8 cellular contexts compared by ENCODE assay signal in the genomic region with DNA sequence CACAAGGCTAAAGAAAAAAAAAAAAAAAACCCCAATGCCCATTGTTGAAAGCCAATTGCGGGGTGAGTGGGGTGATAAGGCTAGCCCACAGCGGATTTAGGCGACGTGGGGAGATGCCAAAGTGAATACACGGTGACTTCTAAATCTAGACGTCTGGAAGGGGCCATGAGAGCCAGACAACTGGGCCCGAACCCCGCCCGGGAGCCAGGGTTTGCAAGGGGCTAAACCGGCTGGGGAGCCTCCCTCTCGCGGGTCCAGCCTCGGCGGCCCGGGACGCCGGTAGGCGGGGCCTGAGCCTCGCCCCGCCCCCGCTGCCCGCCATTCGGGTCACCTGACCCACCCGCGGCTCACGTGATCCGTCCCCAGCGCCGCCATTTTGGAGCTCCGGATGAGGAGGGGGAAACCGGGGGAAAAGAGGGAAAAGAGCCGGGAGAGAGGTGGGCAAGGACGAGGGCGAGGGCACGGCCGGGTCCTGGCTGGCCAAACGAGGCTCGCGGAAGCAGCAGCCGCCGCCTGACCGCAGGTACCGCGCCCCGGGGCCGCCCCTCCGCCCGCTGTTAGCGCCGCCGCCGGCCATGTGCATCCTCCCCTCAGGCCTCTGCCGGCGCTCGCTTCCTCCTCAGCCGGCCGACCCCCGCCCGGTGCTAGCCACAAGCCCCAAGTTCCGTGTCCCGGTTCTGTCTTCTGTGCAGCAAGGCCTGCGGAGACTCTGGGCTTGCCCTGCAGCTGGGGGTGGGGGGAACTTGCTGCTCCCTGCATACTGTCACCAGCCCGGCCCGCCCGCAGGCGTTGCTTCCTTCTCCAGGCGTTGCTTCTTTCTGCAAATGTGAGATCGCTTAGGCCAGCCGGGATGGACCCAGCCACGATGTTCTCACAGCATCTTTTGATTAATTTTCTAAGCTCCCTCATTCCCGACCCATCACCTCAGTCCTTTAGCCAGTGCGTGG. TPM values are rescaled to one million over a fixed set of nuclear protein-coding genes. Genes with fewer than 3 reads are reported as not detected.
A peak's percentile ranks its signal among the peaks of the same experiment; 100 is the strongest.
DNase-seq lines count a peak whose midpoint lies in the region; ATAC-seq and TF ChIP-seq lines count a peak whose summit lies in the region.

ZNF507 (plus strand) TSS at position 350 of the 947 bp plus-strand sequence. CDS start 7,221 bp downstream, outside the sequence.

- H3K4me3 ChIP-seq in dorsolateral prefrontal cortex (peak within 1 kb of the TSS; percentile 71 to 99 (median 90)), lower leg skin (ENCODE audit: low read depth, poor library complexity, severe bottlenecking) (peak within 1 kb of the TSS; percentile 77)

- no peak for TF ChIP-seq POLR2A in lower leg skin (IDR thresholded peaks at IDR 0.05)

- intact Hi-C loops in CD14-positive monocyte (cut with micrococcal nuclease): no loop called here
- intact Hi-C loops in dorsolateral prefrontal cortex (cut with DNase I): loop anchor here (2.0 to 5.0 kb wide), 3 partner anchors 61 to 237 kb away; partner anchors contain the start of genes DPY19L3 (in 1 of the 2) and PDCD5 (in 1 of the 2)
- intact Hi-C loops in lower leg skin (cut with DNase I; ENCODE audit: low total_unique reads): no loop called here

- H3K27ac Mint-ChIP-seq in CD14-positive monocyte: peak within 1 kb of the TSS in 1 of 7 donors; percentile 60

- no peaks in the 10 kb centered on the region for H3K27me3 ChIP-seq in dorsolateral prefrontal cortex

- H3K4me1 Mint-ChIP-seq in CD14-positive monocyte: peaks cover 15% of the 10 kb centered on the region

- peaks cover 6 to 13% of the 10 kb centered on the region in 2 donors for H3K36me3 Mint-ChIP-seq in CD14-positive monocyte

- WGBS in lower leg skin, 2 donors: 4 to 6% methylated on average over 46 to 57 of the region's 72 CpGs

- peak within 1 kb of the TSS in 58 of 59 donors; percentile 1 to 95 (median 88) for H3K27ac ChIP-seq in dorsolateral prefrontal cortex

- H3K9me3 Mint-ChIP-seq in CD14-positive monocyte: peaks cover 6 to 37% (median 22%) of the 10 kb centered on the region in 7 donors

- peak; percentile 62 for DNase-seq in CD14-positive monocyte (ENCODE audit: low spot score)
- peak; percentile 79 for DNase-seq in NCI-H526 treated with DMSO at 0.1 percent for 48 hours (lab: John Stamatoyannopoulos, UW)
- peak; percentile 87 to 88 for DNase-seq in activated CD4-positive, alpha-beta T cell treated with anti-CD3 and anti-CD28 coated beads, Interleukin-2, amount 50 U/mL, for 48 hours
- DNase-seq in dorsolateral prefrontal cortex: peak; percentile 69 to 89 (median 80)
- peak; percentile 64 to 95 for DNase-seq in lower leg skin (ENCODE audit: low spot score in 2 of 2)
- DNase-seq in stimulated activated CD4-positive, alpha-beta T cell treated with anti-CD3 and anti-CD28 coated beads, Interleukin-4, amount 100 ng/mL, for 4 hours: peak; percentile 79 to 87

- H3K4me3 Mint-ChIP-seq in CD14-positive monocyte: peak within 1 kb of the TSS; percentile 80 to 92

- TF ChIP-seq CTCF in CD14-positive monocyte (IDR thresholded peaks at IDR 0.05) (no peak), dorsolateral prefrontal cortex (IDR thresholded peaks at IDR 0.05 in 54 of 56, conservative IDR thresholded peaks at IDR 0.05 in 2 of 56; ENCODE audit: low read depth in 1 of 56, partially characterized antibody in 56 of 56) (peak in 51 of 56 donors; percentile 9 to 68 (median 41)), lower leg skin (IDR thresholded peaks at IDR 0.05) (no peak)

- peak; percentile 93 for ATAC-seq in GM19324 (IDR thresholded peaks at IDR 0.05; ENCODE audit: low FRiP score, unreplicated experiment)
- ATAC-seq in HG03457 (IDR thresholded peaks at IDR 0.05; ENCODE audit: unreplicated experiment): peak; percentile 72

- H3K27me3 Mint-ChIP-seq in CD14-positive monocyte (ENCODE audit: low read depth in 3 of 3): peaks cover 94 to 98% (median 97%) of the 10 kb centered on the region in 3 donors

RNA-seq across cellular contexts. Expression of gene ZNF507, which starts in this region (rescaled TPM):
- under 1 TPM; 0.08 to 0.10 TPM for polyA plus RNA-seq in CD14-positive monocyte
- 10 to 100 TPM; 23.3 to 42.1 (median 34.2) TPM for total RNA-seq in dorsolateral prefrontal cortex
- 10 to 100 TPM in 3 of 4 donors, 1 to 10 TPM in 1; 9.5 to 15.1 (median 13.1) TPM for total RNA-seq in lower leg skin

Comparison
In these comparisons a context has a peak if more than half of its experiments do, and no peak if none do; other contexts are left out.
1. Peak in every context shown above with its lines: DNase-seq, ATAC-seq, H3K4me3 ChIP-seq and H3K27ac ChIP-seq.
2. Peak in DNase-seq in CD14-positive monocyte; RNA of the gene not detected or under 1 TPM.
3. CTCF ChIP-seq: peak in dorsolateral prefrontal cortex (51 of 56); none in CD14-positive monocyte (single experiment) and lower leg skin (0 of 3).
4. intact Hi-C loops: an anchor here in dorsolateral prefrontal cortex (2.0 to 5.0 kb wide); none called in CD14-positive monocyte and lower leg skin.